In the genomic region with DNA sequence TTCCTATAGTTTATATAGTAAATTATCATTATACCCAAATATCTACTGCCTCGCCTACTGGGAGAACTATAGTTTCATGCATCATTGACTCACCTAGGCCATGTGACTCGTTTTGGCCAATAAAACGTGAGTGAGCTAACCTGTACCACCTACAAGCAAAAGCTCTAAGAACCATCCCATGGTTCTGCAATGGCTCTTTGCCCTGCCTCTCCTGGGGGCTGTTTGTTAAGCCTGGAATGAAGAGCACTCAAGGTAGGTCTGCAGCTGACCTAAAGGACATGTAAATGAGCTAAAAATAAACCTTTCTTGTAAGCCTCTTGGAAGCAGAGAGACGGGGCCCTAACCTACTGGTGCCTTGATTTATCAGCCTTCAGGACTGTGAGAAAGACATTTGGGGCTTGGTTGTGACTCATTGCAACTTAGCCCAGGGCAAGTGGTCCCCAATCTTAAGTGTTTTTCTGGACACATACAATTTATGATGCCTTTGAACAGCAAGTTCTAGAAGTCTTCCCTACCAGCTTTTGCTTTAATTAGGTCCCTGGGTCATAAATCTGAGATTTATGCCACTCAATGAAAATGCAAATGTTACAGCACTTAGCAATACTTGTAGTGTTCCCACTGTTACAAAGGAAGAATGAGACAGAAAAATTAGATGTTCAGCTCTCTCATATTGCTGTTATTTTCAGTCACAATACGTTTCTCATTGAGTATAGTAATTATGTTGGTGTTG, we compare ENCODE assay signal across 14 cellular contexts.
A peak's percentile ranks its signal among the peaks of the same experiment; 100 is the strongest.
DNase-seq lines count a peak whose midpoint lies in the region; ATAC-seq lines count a peak whose summit lies in the region.
"Had no signal": no experiment of that assay in that cellular context is flagged by ENCODE, and none has a peak within 500 bp of the region (broad histone marks: within the 10 kb centered on the region; RNA-seq: fewer than 3 reads in every experiment).

No MANE protein-coding gene starts in this region.

- no peak for ATAC-seq in GM18502 (IDR thresholded peaks at IDR 0.05; ENCODE audit: poor library complexity, unreplicated experiment)
- no peak for ATAC-seq in GM19324 (IDR thresholded peaks at IDR 0.05; ENCODE audit: low FRiP score, unreplicated experiment)

- DNase-seq in NCI-H510A treated with DMSO at 0.1 percent for 48 hours (lab: John Stamatoyannopoulos, UW) (peak; percentile 67), NCI-H510A (lab: John Stamatoyannopoulos, UW) (no peak), NCI-H187 treated with DMSO at 0.1 percent for 48 hours (lab: John Stamatoyannopoulos, UW) (peak; percentile 32), left kidney (ENCODE audit: low read depth, low spot score) (peak; percentile 34), NCI-H69 (lab: John Stamatoyannopoulos, UW) (no peak), COLO668 (lab: John Stamatoyannopoulos, UW; ENCODE audit: unreplicated experiment) (no peak)
- DNase-seq: C1 segment of cervical spinal cord, COR-L47, DMS153, MM.1S, NCI-H2081, SHP77 treated with DMSO at 0.1 percent for 48 hours had no signal

Comparison
In these comparisons a context has a peak if more than half of its experiments do, and no peak if none do; other contexts are left out.
1. DNase-seq: peak in NCI-H510A treated with DMSO at 0.1 percent for 48 hours (single experiment), NCI-H187 treated with DMSO at 0.1 percent for 48 hours (single experiment) and left kidney (single experiment); none in NCI-H510A (single experiment), NCI-H69 (single experiment) and COLO668 (single experiment).